ENCODE assay signal across 27 cellular contexts in the genomic region with DNA sequence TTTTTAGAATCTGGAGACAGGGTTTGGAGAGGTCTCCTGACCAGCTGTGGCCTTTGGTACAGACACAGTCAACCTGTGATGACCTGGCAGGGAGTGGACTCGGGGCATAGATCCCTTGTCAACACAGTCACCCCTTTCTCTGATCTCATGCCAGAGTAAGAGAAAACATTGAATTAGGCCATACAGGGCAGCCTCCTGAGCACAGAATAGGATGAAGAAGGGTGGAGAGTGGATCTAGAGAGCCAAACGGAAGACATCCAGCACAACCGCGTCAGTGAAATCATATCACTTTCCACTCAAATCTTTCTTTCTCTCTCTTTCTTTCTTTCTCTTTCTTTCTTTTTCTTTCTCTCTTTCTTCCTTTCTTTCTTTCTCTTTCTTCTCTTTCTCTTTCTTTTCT.
"Had no signal": no experiment of that assay in that cellular context is flagged by ENCODE, and none has a peak within 500 bp of the region (broad histone marks: within the 10 kb centered on the region; RNA-seq: fewer than 3 reads in every experiment).

No MANE protein-coding gene starts in this region.

- H3K9me3 ChIP-seq: esophagus squamous epithelium, gastroesophageal sphincter had no signal

- DNase-seq: activated B cell treated with CpG ODN at 0.5 μM for 24 hours; activated CD4-positive, alpha-beta T cell treated with anti-CD3 and anti-CD28 coated beads for 48 hours; activated CD4-positive, alpha-beta T cell treated with anti-CD3 and anti-CD28 coated beads, Interleukin-2, amount 50 U/mL, for 1 hour; activated CD4-positive, alpha-beta T cell treated with anti-CD3 and anti-CD28 coated beads, Interleukin-2, amount 50 U/mL, for 48 hours; activated CD8-positive, alpha-beta memory T cell treated with anti-CD3 and anti-CD28 coated beads for 24 hours; activated CD8-positive, alpha-beta T cell treated with anti-CD3 and anti-CD28 coated beads for 36 hours; activated effector memory CD4-positive, alpha-beta T cell treated with Interleukin-2 at 50 U/mL for 16 hours; activated gamma-delta T cell treated with Interleukin-2 at 50 U/mL for 16 hours; activated naive CD4-positive, alpha-beta T cell treated with anti-CD3 and anti-CD28 coated beads, Interleukin-2, amount 50 U/mL, for 16 hours; activated naive CD4-positive, alpha-beta T cell treated with Interleukin-2 at 50 U/mL for 16 hours; activated T-cell treated with anti-CD3 and anti-CD28 coated beads, Interleukin-2, amount 50 U/mL, for 4 hours; amniotic stem cell; anterior cingulate cortex; brain microvascular endothelial cell; effector CD4-positive, alpha-beta T cell; effector memory CD8-positive, alpha-beta T cell; erythroblast; esophagus squamous epithelium; foreskin melanocyte; T-helper 1 cell; T-helper 17 cell; T1000; WERI-Rb-1 had no signal

- H3K4me1 ChIP-seq: esophagus squamous epithelium, gastroesophageal sphincter had no signal

- H3K4me3 ChIP-seq: coronary artery, esophagus squamous epithelium, gastroesophageal sphincter had no signal

- H3K27me3 ChIP-seq: brain microvascular endothelial cell, gastroesophageal sphincter had no signal

- H3K27ac ChIP-seq: brain microvascular endothelial cell, coronary artery, esophagus squamous epithelium, gastroesophageal sphincter, WERI-Rb-1 had no signal

- H3K36me3 ChIP-seq: brain microvascular endothelial cell, esophagus squamous epithelium, gastroesophageal sphincter, WERI-Rb-1 had no signal

- ATAC-seq: activated CD4-positive, CD25-positive, alpha-beta regulatory T cell treated with anti-CD3 and anti-CD28 coated beads, Interleukin-2, amount 50 U/mL, for 24 hours; activated CD8-positive, alpha-beta T cell treated with anti-CD3 and anti-CD28 coated beads for 36 hours; activated T-cell treated with anti-CD3 and anti-CD28 coated beads, Interleukin-2, amount 50 U/mL, for 4 hours; activated T-helper 17 cell treated with anti-CD3 and anti-CD28 coated beads, Interleukin-2, amount 50 U/mL, for 72 hours; effector memory CD8-positive, alpha-beta T cell; gastroesophageal sphincter; T-helper 17 cell had no signal
